10 cellular contexts compared by ENCODE assay signal in genomic region chr2:212940816-212941215, GRCh38.
A peak's percentile ranks its signal among the peaks of the same experiment; 100 is the strongest.
DNase-seq lines count a peak whose midpoint lies in the region; ATAC-seq and TF ChIP-seq lines count a peak whose summit lies in the region.
"Had no signal": no experiment of that assay in that cellular context is flagged by ENCODE, and none has a peak within 500 bp of the region (broad histone marks: within the 10 kb centered on the region; RNA-seq: fewer than 3 reads in every experiment).

No MANE protein-coding gene starts in this region.

- H3K27me3 ChIP-seq in A673 (replicated peaks; ENCODE audit: insufficient read depth, low read depth, low read length, poor library complexity): no peaks in the 10 kb centered on the region
- H3K27me3 ChIP-seq in gastroesophageal sphincter: no peaks in the 10 kb centered on the region
- H3K27me3 ChIP-seq: ascending aorta, ovary had no signal

- H3K36me3 ChIP-seq in A673 (ENCODE audit: insufficient read depth, low read length, poor library complexity, severe bottlenecking) (no peaks in the 10 kb centered on the region), SK-N-MC (ENCODE audit: insufficient read depth, low read length) (no peaks in the 10 kb centered on the region), gastroesophageal sphincter (no peaks in the 10 kb centered on the region)
- H3K36me3 ChIP-seq: ascending aorta, ovary had no signal

- H3K27ac ChIP-seq in A673 (ENCODE audit: low read depth, low read length, poor library complexity, severe bottlenecking) (no peak overlapping the region), SK-N-MC (0 out of 2 replicates have a peak overlapping the region, but pooled peaks have one; percentile 27), gastroesophageal sphincter (peak overlapping the region in 1 of 4 donors; percentile 14)
- H3K27ac ChIP-seq: ovary had no signal

- WGBS in gastroesophageal sphincter (ENCODE audit: low coverage in 1 of 2), 2 donors: 0% methylated on average over 2 of the region's 2 CpGs

- TF ChIP-seq POLR2A in gastroesophageal sphincter (IDR thresholded peaks at IDR 0.05): no peak

- no peak overlapping the region for H3K4me3 ChIP-seq in A673 (ENCODE audit: low read depth, low read length, poor library complexity, severe bottlenecking)
- H3K4me3 ChIP-seq in SK-N-MC: no peak overlapping the region
- no peak overlapping the region for H3K4me3 ChIP-seq in gastroesophageal sphincter
- H3K4me3 ChIP-seq: ascending aorta, ovary had no signal

- ATAC-seq in gastroesophageal sphincter (no peak), HG03460 (IDR thresholded peaks at IDR 0.05; ENCODE audit: unreplicated experiment) (no peak)

- intact Hi-C loops in A673 (cut with micrococcal nuclease; ENCODE audit: unreplicated experiment): no loop called here

- CTCF ChIA-PET in A673 (lab: Charles Lee): no interaction called here

- H3K9me3 ChIP-seq in A673 (ENCODE audit: low read depth, low read length, poor library complexity, severe bottlenecking) (no peaks in the 10 kb centered on the region), SK-N-MC (ENCODE audit: low read depth, low read length) (no peaks in the 10 kb centered on the region), gastroesophageal sphincter (no peaks in the 10 kb centered on the region)
- H3K9me3 ChIP-seq: ascending aorta, ovary had no signal

- no peak for TF ChIP-seq EP300 in gastroesophageal sphincter (IDR thresholded peaks at IDR 0.05)

- DNase-seq in A673 (ENCODE audit: low spot score) (peak; percentile 76), NCI-H1048 (lab: John Stamatoyannopoulos, UW) (peak; percentile 25), SK-N-MC (ENCODE audit: low read depth, low spot score) (no peak), iPS-NIHi11 (ENCODE audit: low spot score) (peak; percentile 74), MV-4-11 (lab: John Stamatoyannopoulos, UW) (no peak)
- no peak for DNase-seq in stimulated activated CD4-positive, alpha-beta T cell treated with anti-CD3 and anti-CD28 coated beads, Interleukin-4, amount 100 ng/mL, for 24 hours

- H3K9ac ChIP-seq in SK-N-MC (ENCODE audit: insufficient read length): no peak overlapping the region

- TF ChIP-seq CTCF in A673 (conservative IDR thresholded peaks at IDR 0.05; ENCODE audit: low read depth, low read length): no peak
- TF ChIP-seq CTCF in gastroesophageal sphincter (IDR thresholded peaks at IDR 0.05): no peak

- H3K4me1 ChIP-seq in A673 (ENCODE audit: insufficient read depth, low read length, poor library complexity, severe bottlenecking) (peaks cover 19% of the 10 kb centered on the region), gastroesophageal sphincter (peaks cover 0 to 28% (median 3%) of the 10 kb centered on the region in 3 donors)

- POLR2A ChIA-PET in A673 (lab: Charles Lee; ENCODE audit: low non-redundant PET): no interaction called here

- BruUV-seq in A673 (replicated peaks; lab: Mats Ljungman, UMichigan): no TSS peak

Comparison
In these comparisons a context has a peak if more than half of its experiments do, and no peak if none do; other contexts are left out.
1. DNase-seq: peak in A673 (single experiment), NCI-H1048 (single experiment) and iPS-NIHi11 (single experiment); none in SK-N-MC (single experiment), MV-4-11 (single experiment) and stimulated activated CD4-positive, alpha-beta T cell treated with anti-CD3 and anti-CD28 coated beads, Interleukin-4, amount 100 ng/mL, for 24 hours (single experiment).